16 cellular contexts compared by ENCODE assay signal in genomic region chr15:72488558-72488957, GRCh38.
"Had no signal": no experiment of that assay in that cellular context is flagged by ENCODE, and none has a peak within 500 bp of the region (broad histone marks: within the 10 kb centered on the region; RNA-seq: fewer than 3 reads in every experiment).

No MANE protein-coding gene starts in this region.

- H3K27ac Mint-ChIP-seq: stimulated activated naive B cell treated with anti-CD40 and anti-IgM and Interleukin-4, amounts not matched to agents 10 μg/mL and 1 μg/mL and 100 μg/mL, for 72 hours had no signal

- H3K9me3 ChIP-seq: adrenal gland, uterus had no signal

- ATAC-seq: naive thymus-derived CD4-positive, alpha-beta T cell; sciatic nerve; stimulated activated naive B cell treated with anti-CD40 and anti-IgM and Interleukin-4, amounts not matched to agents 10 μg/mL and 1 μg/mL and 100 μg/mL, for 72 hours had no signal

- H3K4me2 ChIP-seq: hepatocyte had no signal

- DNase-seq: activated CD4-positive, alpha-beta T cell treated with anti-CD3 and anti-CD28 coated beads, Interleukin-2, amount 50 U/mL, for 4 hours; activated CD4-positive, CD25-positive, alpha-beta regulatory T cell treated with anti-CD3 and anti-CD28 coated beads, Interleukin-2, amount 50 U/mL, for 72 hours; activated naive CD4-positive, alpha-beta T cell treated with Interleukin-2 at 50 U/mL for 16 hours; adrenal gland; dermis blood vessel endothelial cell; effector memory CD4-positive, alpha-beta T cell; foreskin fibroblast; naive thymus-derived CD4-positive, alpha-beta T cell; stimulated activated CD4-positive, alpha-beta T cell treated with anti-CD3 and anti-CD28 coated beads, Interleukin-4, amount 100 ng/mL, for 4 hours; stimulated activated naive B cell treated with anti-CD40 and anti-IgM and Interleukin-4, amounts not matched to agents 10 μg/mL and 1 μg/mL and 100 μg/mL, for 72 hours; uterus had no signal

- H3K27me3 ChIP-seq: adrenal gland, hepatocyte, uterus had no signal

- H3K4me3 Mint-ChIP-seq: stimulated activated naive B cell treated with anti-CD40 and anti-IgM and Interleukin-4, amounts not matched to agents 10 μg/mL and 1 μg/mL and 100 μg/mL, for 72 hours had no signal

- FAIRE-seq: bronchial epithelial cell had no signal

- H3K27ac ChIP-seq: adrenal gland, hepatocyte, parathyroid adenoma, uterus had no signal

- H3K9ac ChIP-seq: parathyroid adenoma had no signal

- H3K36me3 ChIP-seq: adrenal gland, uterus had no signal

- H3K27me3 Mint-ChIP-seq: memory B cell; naive thymus-derived CD4-positive, alpha-beta T cell; stimulated activated naive B cell treated with anti-CD40 and anti-IgM and Interleukin-4, amounts not matched to agents 10 μg/mL and 1 μg/mL and 100 μg/mL, for 72 hours had no signal

- H3K4me3 ChIP-seq: adrenal gland, hepatocyte, uterus had no signal

- H3K9me3 Mint-ChIP-seq: memory B cell; naive thymus-derived CD4-positive, alpha-beta T cell; stimulated activated naive B cell treated with anti-CD40 and anti-IgM and Interleukin-4, amounts not matched to agents 10 μg/mL and 1 μg/mL and 100 μg/mL, for 72 hours had no signal

- H2AFZ ChIP-seq: hepatocyte, parathyroid adenoma had no signal
